In the genomic region with DNA sequence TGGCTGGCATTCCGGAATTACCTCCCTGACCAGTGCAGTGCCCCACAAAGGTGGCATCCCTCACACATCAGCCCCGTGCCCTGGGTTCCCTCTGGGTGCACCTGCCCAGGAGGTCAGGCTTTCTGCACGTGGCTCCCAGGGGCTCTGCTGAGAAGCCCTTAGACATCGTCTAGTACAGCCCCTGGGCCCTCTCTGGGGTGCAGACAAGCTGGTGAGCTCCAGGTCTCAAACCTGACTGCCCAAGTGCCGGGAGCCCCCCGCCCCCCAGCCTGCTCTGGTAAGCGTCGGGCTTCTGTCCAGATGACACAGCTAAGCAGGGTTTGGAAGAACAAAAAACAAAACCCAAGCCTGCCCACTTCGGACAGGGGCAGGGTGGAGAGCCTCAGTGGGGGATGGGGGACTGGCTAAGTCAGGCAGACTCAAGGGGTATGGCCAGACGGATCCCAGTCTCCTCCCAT, we compare ENCODE assay signal across 18 cellular contexts.
A peak's percentile ranks its signal among the peaks of the same experiment; 100 is the strongest.
DNase-seq lines count a peak whose midpoint lies in the region; ATAC-seq and TF ChIP-seq lines count a peak whose summit lies in the region.
"Had no signal": no experiment of that assay in that cellular context is flagged by ENCODE, and none has a peak within 500 bp of the region (broad histone marks: within the 10 kb centered on the region; RNA-seq: fewer than 3 reads in every experiment).

No MANE protein-coding gene starts in this region.

- H3K4me3 ChIP-seq in HFF-Myc (replicated peaks; ENCODE audit: low read depth, low read length): 0 out of 2 replicates have a peak overlapping the region, but pooled peaks have one; percentile 13
- H3K4me3 ChIP-seq in cardiac fibroblast (replicated peaks in 1 of 2; ENCODE audit: low read depth in 2 of 2, low read length in 2 of 2): no peak overlapping the region
- no peak overlapping the region for H3K4me3 ChIP-seq in muscle layer of colon (ENCODE audit: low read depth in 1 of 2, low read length in 2 of 2)
- H3K4me3 ChIP-seq in tibial artery: peak overlapping the region; percentile 0 to 19
- H3K4me3 ChIP-seq: colonic mucosa, K562, psoas muscle had no signal

- peak overlapping the region; percentile 78 for H3K27ac ChIP-seq in muscle layer of colon (ENCODE audit: low read depth, low read length)
- peak overlapping the region; percentile 86 for H3K27ac ChIP-seq in tibial artery
- H3K27ac ChIP-seq: colonic mucosa, psoas muscle had no signal

- H3K4me1 ChIP-seq in muscle layer of colon (ENCODE audit: insufficient read depth, low read length) (peaks cover 60% of the 10 kb centered on the region), tibial artery (peaks cover 0 to 66% (median 55%) of the 10 kb centered on the region in 4 donors)

- intact Hi-C loops in tibial artery (cut with DNase I; ENCODE audit: low total_unique reads): no loop called here

- DNase-seq in HFF-Myc (ENCODE audit: extremely low read depth, low read depth) (no peak), cardiac fibroblast (ENCODE audit: low read depth in 2 of 2) (peak; percentile 53 to 66), tibial artery (peak in 1 of 2 donors; percentile 87), NCI-H2227 treated with DMSO at 0.1 percent for 48 hours (lab: John Stamatoyannopoulos, UW) (no peak), iPS-NIHi7 (ENCODE audit: extremely low spot score) (no peak)
- DNase-seq: activated CD4-positive, alpha-beta T cell treated with anti-CD3 and anti-CD28 coated beads for 4 hours; activated T-cell treated with anti-CD3 and anti-CD28 coated beads, Interleukin-2, amount 50 U/mL, for 24 hours; CD4-positive, alpha-beta memory T cell; colonic mucosa; foreskin melanocyte; immature natural killer cell; NCI-H146; NCI-H774; RPMI8226 had no signal

- TF ChIP-seq CTCF in HFF-Myc (IDR thresholded peaks at IDR 0.05; ENCODE audit: low read depth, low read length, missing control alignments) (no peak), cardiac fibroblast (IDR thresholded peaks at IDR 0.05; ENCODE audit: low read depth, low read length) (no peak), tibial artery (IDR thresholded peaks at IDR 0.05) (no peak)

- no peak for ATAC-seq in GM21423 (IDR thresholded peaks at IDR 0.05; ENCODE audit: unreplicated experiment)
- ATAC-seq: K562 had no signal

- no peaks in the 10 kb centered on the region for H3K36me3 ChIP-seq in muscle layer of colon (ENCODE audit: insufficient read depth, low read length)
- H3K36me3 ChIP-seq in tibial artery: no peaks in the 10 kb centered on the region
- H3K36me3 ChIP-seq: colonic mucosa had no signal

- H3K9ac ChIP-seq in muscle layer of colon (ENCODE audit: low read length): no peak overlapping the region

- H3K27me3 ChIP-seq in muscle layer of colon (ENCODE audit: control insufficient read depth in 1 of 2, insufficient read depth in 2 of 2, low read length in 2 of 2) (no peaks in the 10 kb centered on the region), tibial artery (no peaks in the 10 kb centered on the region)
- H3K27me3 ChIP-seq: colonic mucosa had no signal

- H3K9me3 ChIP-seq in muscle layer of colon (ENCODE audit: low read length) (no peaks in the 10 kb centered on the region), tibial artery (no peaks in the 10 kb centered on the region)
- H3K9me3 ChIP-seq: colonic mucosa, psoas muscle had no signal

Comparison
In these comparisons a context has a peak if more than half of its experiments do, and no peak if none do; other contexts are left out.
1. DNase-seq: peak in cardiac fibroblast (2 of 2); none in HFF-Myc (single experiment), NCI-H2227 treated with DMSO at 0.1 percent for 48 hours (single experiment) and iPS-NIHi7 (single experiment).
2. H3K4me3 ChIP-seq: peak in HFF-Myc (single experiment) and tibial artery (2 of 2); none in cardiac fibroblast (0 of 2) and muscle layer of colon (0 of 2).